Comparison of ENCODE assay signal across 12 cellular contexts in the genomic region with DNA sequence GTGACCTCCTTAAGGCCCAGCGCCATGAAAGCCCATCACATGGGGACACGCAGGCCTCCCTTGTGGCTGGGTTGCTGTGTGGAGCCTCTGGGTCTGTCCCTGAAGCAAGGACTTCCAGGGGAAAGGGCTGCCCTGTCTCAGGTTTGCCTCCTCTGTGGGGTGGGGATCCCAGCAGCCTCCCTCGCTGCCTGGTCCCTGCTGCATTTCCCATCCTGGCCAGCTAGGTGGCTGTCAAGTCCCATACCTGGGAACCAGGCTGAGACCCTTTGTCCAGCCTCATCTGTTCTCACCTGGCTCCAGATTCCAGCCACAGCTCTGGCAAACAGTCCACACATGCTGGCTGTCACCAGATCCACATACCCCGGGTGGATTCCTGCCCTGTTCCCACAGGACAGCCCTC. TPM values are rescaled to one million over a fixed set of nuclear protein-coding genes. Genes with fewer than 3 reads are reported as not detected.
A peak's percentile ranks its signal among the peaks of the same experiment; 100 is the strongest.
DNase-seq lines count a peak whose midpoint lies in the region; ATAC-seq, FAIRE-seq and TF ChIP-seq lines count a peak whose summit lies in the region.
"Not testable (repeated sequence)": the region's sequence is repeated elsewhere in the genome, so short reads cannot be mapped to it uniquely, and the experiment has no call there.
"Had no signal": no experiment of that assay in that cellular context is flagged by ENCODE, and none has a peak within 500 bp of the region (broad histone marks: within the 10 kb centered on the region; RNA-seq: fewer than 3 reads in every experiment).

No MANE protein-coding gene starts in this region.

- not testable (repeated sequence) for H3K4me2 ChIP-seq in Loucy (ENCODE audit: low read depth, low read length, poor library complexity, severe bottlenecking); GM12878 (ENCODE audit: control insufficient read depth, insufficient read depth)

- FAIRE-seq in GM12878 (lab: Jason Lieb, UNC) = peak; percentile 52

- not testable (repeated sequence) for H3K36me3 Mint-ChIP-seq in mesothelial cell of epicardium

- H3K4me3 ChIP-seq in Loucy (ENCODE audit: low read length, poor library complexity, severe bottlenecking); GM12878; testis: not testable (repeated sequence)

- not testable (repeated sequence) for H3K9me2 ChIP-seq in Loucy (replicated peaks; ENCODE audit: low read depth, low read length)

- in situ Hi-C loops in G401 (cut with HindIII; ENCODE audit: low sequenced_read_pairs); GM12878 (cut with MboI): not testable (repeated sequence)

- not testable (repeated sequence) for H3K4me1 ChIP-seq in Loucy (ENCODE audit: insufficient read depth, low read length, poor library complexity, severe bottlenecking); GM12878 (ENCODE audit: control insufficient read depth, insufficient read depth, low read length); testis

- peak; percentile 52 for TF ChIP-seq CTCF in Loucy (conservative IDR thresholded peaks at IDR 0.05; ENCODE audit: low read length)
- TF ChIP-seq CTCF in GM12878 (IDR thresholded peaks at IDR 0.05 in 2 of 3, conservative IDR thresholded peaks at IDR 0.05 in 1 of 3; ENCODE audit: control insufficient read depth in 2 of 3, extremely low read depth in 1 of 3, insufficient read depth in 1 of 3, low read depth in 3 of 3, low read length in 3 of 3) = peak; percentile 20 to 41 (median 34); a peak in 5 of 6 replicates
- peak; percentile 29 for TF ChIP-seq CTCF in mesothelial cell of epicardium (IDR thresholded peaks at IDR 0.05; ENCODE audit: unreplicated experiment)
- TF ChIP-seq CTCF in testis (IDR thresholded peaks at IDR 0.05) = peak; percentile 26 to 56 (median 33)

- SMC1A ChIA-PET in GM12878 (lab: Charles Lee; ENCODE audit: uncharacterized antibody, unreplicated experiment) = not testable (repeated sequence)

- not testable (repeated sequence) for H3K9me3 ChIP-seq in Loucy (ENCODE audit: insufficient read depth, low read depth, low read length); GM12878 (replicated peaks; ENCODE audit: control insufficient read depth, insufficient read depth, low read length); testis

- TF ChIP-seq EP300 in GM12878 (IDR thresholded peaks at IDR 0.05; ENCODE audit: borderline replicate concordance in 1 of 2, control insufficient read depth in 1 of 2, low read depth in 2 of 2, low read length in 2 of 2) = not testable (repeated sequence)

- ATAC-seq in GM12878 = peak; percentile 81

- not testable (repeated sequence) for H3K36me3 ChIP-seq in Loucy (ENCODE audit: insufficient read depth, low read length); GM12878 (ENCODE audit: control insufficient read depth in 2 of 2, insufficient read depth in 2 of 2, low read length in 1 of 2); testis (ENCODE audit: low read depth, missing control alignments)

- DNase-seq in G401 (ENCODE audit: low spot score) (peak; percentile 37), H4 (ENCODE audit: low spot score) (peak; percentile 7), OCI-M1 (lab: John Stamatoyannopoulos, UW) (peak; percentile 48), glomerular visceral epithelial cell (ENCODE audit: extremely low spot score) (peak; percentile 17), testis (peak; percentile 43)
- DNase-seq in GM12878 (ENCODE audit: low read depth, low spot score); mesothelial cell of epicardium (ENCODE audit: low spot score in 2 of 2, unreplicated experiment in 2 of 2): not testable (repeated sequence)

- H3K27me3 ChIP-seq in Loucy (ENCODE audit: insufficient read depth, low read length, poor library complexity, severe bottlenecking); GM12878 (replicated peaks in 1 of 2; ENCODE audit: control insufficient read depth in 2 of 2, insufficient read depth in 2 of 2, low read length in 1 of 2); testis: not testable (repeated sequence)

- H3K4me1 Mint-ChIP-seq in mesothelial cell of epicardium = not testable (repeated sequence)

- H3K27me3 Mint-ChIP-seq in mesothelial cell of epicardium (ENCODE audit: low read depth) = peaks cover 14% of the 10 kb centered on the region

- 31% methylated on average over 4 of the region's 4 CpGs for WGBS in GM12878 (ENCODE audit: insufficient coverage, insufficient replicate concordance, low lambda C conversion rate, missing lambda C conversion rate)
- WGBS in testis, 2 donors = 47 to 70% methylated on average over 3 to 4 of the region's 4 CpGs

- not testable (repeated sequence) for TF ChIP-seq POLR2A in GM12878 (IDR thresholded peaks at IDR 0.05; ENCODE audit: low read depth, low read length); testis (IDR thresholded peaks at IDR 0.05)

- not testable (repeated sequence) for H3K27ac Mint-ChIP-seq in mesothelial cell of epicardium

- H3K4me3 Mint-ChIP-seq in mesothelial cell of epicardium = not testable (repeated sequence)

- not testable (repeated sequence) for H4K20me1 ChIP-seq in Loucy (ENCODE audit: insufficient read depth, low read length, poor library complexity, severe bottlenecking); GM12878 (ENCODE audit: control insufficient read depth, insufficient read depth)

- H3K9me3 Mint-ChIP-seq in mesothelial cell of epicardium = not testable (repeated sequence)

- not testable (repeated sequence) for H3K27ac ChIP-seq in GM12878 (ENCODE audit: control insufficient read depth, insufficient read depth); testis

- not testable (repeated sequence) for H3F3A ChIP-seq in Loucy (ENCODE audit: low read depth)

- CTCF ChIA-PET in GM12878 (lab: Yijun Ruan, JAX) = interaction anchor here (1.4 kb wide), 1 partner anchor 34 kb away, joined by 3 read pairs; no protein-coding TSS in a partner anchor

- intact Hi-C loops in GM12878 (cut with micrococcal nuclease; ENCODE audit: unreplicated experiment) = loop anchor here (5.0 kb wide), 1 partner anchor 199 kb away; no protein-coding TSS in a partner anchor
- intact Hi-C loops in testis (cut with DNase I; ENCODE audit: low total_unique reads) = not testable (repeated sequence)

- H3K9ac ChIP-seq in Loucy (ENCODE audit: low read depth, low read length, poor library complexity, severe bottlenecking); GM12878 (ENCODE audit: control insufficient read depth, insufficient read depth, low read length): not testable (repeated sequence)

- 0 out of 2 replicates have a peak, but pooled peaks have one; percentile 18 for TF ChIP-seq RAD21 in GM12878 (IDR thresholded peaks at IDR 0.05; ENCODE audit: insufficient read depth, low read depth, low read length)

- RAD21 ChIA-PET in GM12878 (lab: Charles Lee; ENCODE audit: unreplicated experiment) = not testable (repeated sequence)

- BruUV-seq in GM12878 (replicated peaks; lab: Mats Ljungman, UMichigan) = not testable (repeated sequence)

- not testable (repeated sequence) for H3K79me2 ChIP-seq in Loucy (ENCODE audit: insufficient read depth, low read length); GM12878 (ENCODE audit: control insufficient read depth, insufficient read depth, low read length)

- H2AFZ ChIP-seq in Loucy (ENCODE audit: low read length); GM12878 (ENCODE audit: control insufficient read depth, low read depth, low read length): not testable (repeated sequence)

- POLR2A ChIA-PET in GM12878 (lab: Charles Lee) = not testable (repeated sequence)

RNA-seq across cellular contexts. Expression of a gene that starts 32.7 kb away (rescaled TPM):
- total RNA-seq in G401 (2014; rRNA removed; shearing (Covaris generic)) = 2.1 and 3.9 TPM in 2 replicates
- total RNA-seq in H4 (2014; rRNA removed; shearing (Covaris generic)) = 1.2 and 1.7 TPM in 2 replicates
- total RNA-seq in GM12878 (2013; cell fraction: nucleolus; rRNA removed) = not detected in 2 replicates
- not detected in 2 replicates for total RNA-seq in GM12878 (2014; rRNA removed)
- total RNA-seq in GM12878 (2014; rRNA removed; fragmentation: Illumina TruSeq; extraction: Trizol) = not detected in 2 replicates
- total RNA-seq in GM12878 (2021) = 0.23 and 0.29 TPM in 2 replicates
- polyA plus RNA-seq in GM12878 (2011; ENCODE audit: low read depth) = not detected
- polyA plus RNA-seq in GM12878 (2011; rRNA removed) = not detected in 2 replicates
- polyA plus RNA-seq in GM12878 (2011; cell fraction: cytosol; rRNA removed) = 0.02 TPM in 1 of 2 replicates, not detected in the other
- polyA plus RNA-seq in GM12878 (2011; cell fraction: nucleus; rRNA removed) = not detected in 2 replicates
- polyA plus RNA-seq in GM12878 (2012) = 0.07 TPM in 1 of 2 replicates, not detected in the other
- polyA plus RNA-seq in GM12878 (2014; fragmentation: Illumina TruSeq; extraction: Trizol) = not detected in 2 replicates
- not detected for polyA plus RNA-seq in GM12878 (2014; fragmentation: Nextera tagmentation; extraction: Ambion mirVana)
- polyA plus RNA-seq in GM12878 (2014; rRNA removed) = not detected in 2 replicates
- polyA plus RNA-seq in GM12878 (2016; fragmentation: Nextera tagmentation; extraction: Ambion mirVana) = not detected
- not detected in 2 replicates for polyA minus RNA-seq in GM12878 (2011; rRNA and poly(A)+ RNA removed)
- not detected in 2 replicates for polyA minus RNA-seq in GM12878 (2011; cell fraction: cytosol; rRNA and poly(A)+ RNA removed)
- polyA minus RNA-seq in GM12878 (2011; cell fraction: nucleus; rRNA and poly(A)+ RNA removed) = not detected in 2 replicates
- 0.09 to 0.22 TPM (median 0.18 TPM) in 3 replicates for total RNA-seq in mesothelial cell of epicardium
- total RNA-seq in testis = 1 to 10 TPM; 5.6 to 8.3 TPM
- polyA plus RNA-seq in testis (ENCODE audit: insufficient read depth, low read depth, low replicate concordance) = 8.3 TPM
- total RNA-seq: dermis microvascular lymphatic vessel endothelial cell; naive thymus-derived CD8-positive, alpha-beta T cell; skeletal muscle tissue; T-helper 1 cell treated with Interleukin-12 subunit alpha and Interleukin-12 subunit beta and Interleukin-4 antibody, amounts not matched to agents 30 ng/mL and 1 ng/mL, for 36 hours had no signal
- polyA plus RNA-seq: naive thymus-derived CD8-positive, alpha-beta T cell had no signal

RNA-seq across cellular contexts. Expression of a gene that starts 51.5 kb away (rescaled TPM):
- 99.7 and 111 TPM in 2 replicates for total RNA-seq in G401 (2014; rRNA removed; shearing (Covaris generic))
- total RNA-seq in H4 (2014; rRNA removed; shearing (Covaris generic)) = 51.6 and 65.3 TPM in 2 replicates
- total RNA-seq in GM12878 (2013; cell fraction: nucleolus; rRNA removed) = 88.9 and 92.3 TPM in 2 replicates
- total RNA-seq in GM12878 (2014; rRNA removed) (53.1 and 64.8 TPM in 2 replicates), GM12878 (2014; rRNA removed; fragmentation: Illumina TruSeq; extraction: Trizol) (66.4 and 70.7 TPM in 2 replicates), GM12878 (2021) (100 and 104 TPM in 2 replicates), mesothelial cell of epicardium (215 to 238 TPM (median 226 TPM) in 3 replicates), testis (10 to 100 TPM; 46.5 to 64.0 TPM)
- polyA plus RNA-seq in GM12878 (2011; ENCODE audit: low read depth) = 161 TPM
- polyA plus RNA-seq in GM12878 (2011; rRNA removed) (126 and 129 TPM in 2 replicates), GM12878 (2014; fragmentation: Illumina TruSeq; extraction: Trizol) (94.2 and 117 TPM in 2 replicates), GM12878 (2014; fragmentation: Nextera tagmentation; extraction: Ambion mirVana) (10 to 100 TPM; 25.0 to 67.7 TPM), GM12878 (2014; rRNA removed) (57.0 and 61.4 TPM in 2 replicates), GM12878 (2016; fragmentation: Nextera tagmentation; extraction: Ambion mirVana) (10 to 100 TPM; 73.7 to 80.5 TPM), testis (ENCODE audit: insufficient read depth, low read depth, low replicate concordance) (116 TPM)
- 98.8 and 103 TPM in 2 replicates for polyA plus RNA-seq in GM12878 (2011; cell fraction: cytosol; rRNA removed)
- 71.7 and 72.2 TPM in 2 replicates for polyA plus RNA-seq in GM12878 (2011; cell fraction: nucleus; rRNA removed)
- polyA plus RNA-seq in GM12878 (2012) = 186 and 310 TPM in 2 replicates
- polyA minus RNA-seq in GM12878 (2011; rRNA and poly(A)+ RNA removed) = 75.3 and 100 TPM in 2 replicates
- polyA minus RNA-seq in GM12878 (2011; cell fraction: cytosol; rRNA and poly(A)+ RNA removed) = 46.5 and 59.4 TPM in 2 replicates
- polyA minus RNA-seq in GM12878 (2011; cell fraction: nucleus; rRNA and poly(A)+ RNA removed) = 26.7 and 47.8 TPM in 2 replicates
